ENCODE assay signal across 8 cellular contexts in genomic region chr18:76476665-76477561, GRCh38. TPM values are rescaled to one million over a fixed set of nuclear protein-coding genes. Genes with fewer than 3 reads are reported as not detected.
DNase-seq lines count a peak whose midpoint lies in the region; ATAC-seq, FAIRE-seq and TF ChIP-seq lines count a peak whose summit lies in the region.

No MANE protein-coding gene starts in this region.

- no peak overlapping the region for H3K9ac ChIP-seq in keratinocyte (ENCODE audit: control insufficient read depth, extremely low read depth, insufficient read depth, low read length)

- no peak overlapping the region for H2AFZ ChIP-seq in keratinocyte (ENCODE audit: control insufficient read depth, low read length)

- H3K4me2 ChIP-seq in keratinocyte (ENCODE audit: control insufficient read depth, extremely low read depth, insufficient read depth, low read depth, low read length) = no peak overlapping the region

- dilution Hi-C loops in keratinocyte (cut with MboI; ENCODE audit: extremely low pct_ligation_motif_present, low sequenced_read_pairs) = no loop called here

- no peaks in the 10 kb centered on the region for H3K9me3 Mint-ChIP-seq in activated naive CD8-positive, alpha-beta T cell treated with anti-CD3 and anti-CD28 coated beads, Interleukin-2, amount 50 U/mL, for 24 hours

- H3K4me1 ChIP-seq in keratinocyte (ENCODE audit: control insufficient read depth, extremely low read depth, insufficient read depth, low read length) = no peaks in the 10 kb centered on the region
- H3K4me1 ChIP-seq in thoracic aorta (ENCODE audit: control insufficient read depth in 1 of 2, low read depth in 2 of 2) = peaks cover 0 to 20% of the 10 kb centered on the region in 2 donors

- peaks cover 67% of the 10 kb centered on the region for H3K79me2 ChIP-seq in keratinocyte (ENCODE audit: control insufficient read depth, insufficient read depth, low read length)

- H3K27ac Mint-ChIP-seq in activated naive CD8-positive, alpha-beta T cell treated with anti-CD3 and anti-CD28 coated beads, Interleukin-2, amount 50 U/mL, for 24 hours = peak overlapping the region; percentile 9

- H3K4me3 ChIP-seq in keratinocyte (ENCODE audit: control insufficient read depth in 2 of 3, extremely low read depth in 1 of 3, insufficient read depth in 2 of 3, low read depth in 1 of 3, low read length in 3 of 3) (no peak overlapping the region), thoracic aorta (peak overlapping the region; percentile 68)

- ATAC-seq in GM18870 (IDR thresholded peaks at IDR 0.05; ENCODE audit: unreplicated experiment) (peak; percentile 65), HG03354 (IDR thresholded peaks at IDR 0.05; ENCODE audit: poor library complexity, severe bottlenecking, unreplicated experiment) (peak; percentile 73), thoracic aorta (ENCODE audit: insufficient number of reproducible peaks, low FRiP score, low read depth) (peak; percentile 65), GM18505 (IDR thresholded peaks at IDR 0.05; ENCODE audit: unreplicated experiment) (no peak), HG02588 (IDR thresholded peaks at IDR 0.05; ENCODE audit: unreplicated experiment) (no peak)
- ATAC-seq in activated naive CD8-positive, alpha-beta T cell treated with anti-CD3 and anti-CD28 coated beads, Interleukin-2, amount 50 U/mL, for 24 hours = no peak

- TF ChIP-seq CTCF in keratinocyte (optimal IDR thresholded peaks at IDR 0.05 in 1 of 3, IDR thresholded peaks at IDR 0.05 in 1 of 3, conservative IDR thresholded peaks at IDR 0.05 in 1 of 3; ENCODE audit: extremely low read depth in 1 of 3, insufficient read depth in 2 of 3, low read length in 3 of 3) (no peak), thoracic aorta (IDR thresholded peaks at IDR 0.05) (no peak)

- no peaks in the 10 kb centered on the region for H3K9me1 ChIP-seq in keratinocyte (ENCODE audit: control insufficient read depth, extremely low read depth, insufficient read depth, low read length)

- H4K20me1 ChIP-seq in keratinocyte (ENCODE audit: control insufficient read depth, extremely low read depth, insufficient read depth, low read length) = no peaks in the 10 kb centered on the region

- peak; percentile 36 for FAIRE-seq in keratinocyte (lab: Jason Lieb, UNC)

- peaks cover 40% of the 10 kb centered on the region for H3K4me1 Mint-ChIP-seq in activated naive CD8-positive, alpha-beta T cell treated with anti-CD3 and anti-CD28 coated beads, Interleukin-2, amount 50 U/mL, for 24 hours

- peak overlapping the region; percentile 61 for H3K4me3 Mint-ChIP-seq in activated naive CD8-positive, alpha-beta T cell treated with anti-CD3 and anti-CD28 coated beads, Interleukin-2, amount 50 U/mL, for 24 hours

- H3K9me3 ChIP-seq in keratinocyte (ENCODE audit: control insufficient read depth, low read depth, low read length) (no peaks in the 10 kb centered on the region), thoracic aorta (no peaks in the 10 kb centered on the region)

- H3K36me3 Mint-ChIP-seq in activated naive CD8-positive, alpha-beta T cell treated with anti-CD3 and anti-CD28 coated beads, Interleukin-2, amount 50 U/mL, for 24 hours (ENCODE audit: low read depth) = no peaks in the 10 kb centered on the region

- H3K36me3 ChIP-seq in keratinocyte (ENCODE audit: control insufficient read depth in 2 of 2, extremely low read depth in 1 of 2, insufficient read depth in 2 of 2, low read length in 2 of 2) (peaks cover 0 to 1% of the 10 kb centered on the region in 2 experiments), thoracic aorta (no peaks in the 10 kb centered on the region)

- no peak overlapping the region for H3K27ac ChIP-seq in keratinocyte (ENCODE audit: control insufficient read depth, insufficient read depth, low read length)
- H3K27ac ChIP-seq in thoracic aorta = peak overlapping the region; percentile 48 to 61

- peaks cover 2% of the 10 kb centered on the region for H3K27me3 Mint-ChIP-seq in activated naive CD8-positive, alpha-beta T cell treated with anti-CD3 and anti-CD28 coated beads, Interleukin-2, amount 50 U/mL, for 24 hours

- TF ChIP-seq POLR2A in GM18505 (IDR thresholded peaks at IDR 0.05; ENCODE audit: borderline replicate concordance, extremely low read depth, insufficient read depth, insufficient read length) = no peak

- no peak for DNase-seq in activated naive CD8-positive, alpha-beta T cell treated with anti-CD3 and anti-CD28 coated beads, Interleukin-2, amount 50 U/mL, for 24 hours
- DNase-seq in keratinocyte (ENCODE audit: low read depth, low spot score) (no peak), thoracic aorta (ENCODE audit: low spot score) (no peak), D341Med (ENCODE audit: low spot score) (no peak)

- no peaks in the 10 kb centered on the region for H3K27me3 ChIP-seq in keratinocyte (ENCODE audit: control insufficient read depth, extremely low read depth, insufficient read depth, low read length)
- no peaks in the 10 kb centered on the region for H3K27me3 ChIP-seq in thoracic aorta (replicated peaks; ENCODE audit: insufficient read depth)

RNA-seq across cellular contexts. Expression of gene ZNF516, which starts 18.1 kb away (rescaled TPM):
- polyA plus RNA-seq in keratinocyte = 7.4 to 9.3 TPM (median 9.2 TPM) in 3 replicates
- polyA plus RNA-seq in keratinocyte (2011; ENCODE audit: low read depth) = 5.9 TPM
- 5.2 and 5.6 TPM in 2 replicates for polyA plus RNA-seq in keratinocyte (2011; cell fraction: cytosol; rRNA removed)
- polyA plus RNA-seq in keratinocyte (2011; cell fraction: nucleus; rRNA removed) = 27.0 and 30.5 TPM in 2 replicates
- polyA plus RNA-seq in keratinocyte (2012; ENCODE audit: low replicate concordance) = 14.0 and 14.2 TPM in 2 replicates
- 11.8 to 25.9 TPM (median 20.6 TPM) in 3 replicates for polyA minus RNA-seq in keratinocyte
- polyA minus RNA-seq in keratinocyte (2011; cell fraction: cytosol; rRNA and poly(A)+ RNA removed) = 16.7 TPM
- 30.6 and 40.4 TPM in 2 replicates for polyA minus RNA-seq in keratinocyte (2011; cell fraction: nucleus; rRNA and poly(A)+ RNA removed)
- 10 to 100 TPM; 19.5 to 19.8 TPM for total RNA-seq in thoracic aorta

Comparison
In these comparisons a context has a peak if more than half of its experiments do, and no peak if none do; other contexts are left out.
1. ATAC-seq: peak in GM18870 (single experiment), HG03354 (single experiment) and thoracic aorta (single experiment); none in activated naive CD8-positive, alpha-beta T cell treated with anti-CD3 and anti-CD28 coated beads, Interleukin-2, amount 50 U/mL, for 24 hours (single experiment), GM18505 (single experiment) and HG02588 (single experiment).